Comparison of ENCODE assay signal across 1 cellular context in genomic region chr3:72887723-72888545, GRCh38.
TF ChIP-seq lines count a peak whose summit lies in the region.

A gene with protein sequence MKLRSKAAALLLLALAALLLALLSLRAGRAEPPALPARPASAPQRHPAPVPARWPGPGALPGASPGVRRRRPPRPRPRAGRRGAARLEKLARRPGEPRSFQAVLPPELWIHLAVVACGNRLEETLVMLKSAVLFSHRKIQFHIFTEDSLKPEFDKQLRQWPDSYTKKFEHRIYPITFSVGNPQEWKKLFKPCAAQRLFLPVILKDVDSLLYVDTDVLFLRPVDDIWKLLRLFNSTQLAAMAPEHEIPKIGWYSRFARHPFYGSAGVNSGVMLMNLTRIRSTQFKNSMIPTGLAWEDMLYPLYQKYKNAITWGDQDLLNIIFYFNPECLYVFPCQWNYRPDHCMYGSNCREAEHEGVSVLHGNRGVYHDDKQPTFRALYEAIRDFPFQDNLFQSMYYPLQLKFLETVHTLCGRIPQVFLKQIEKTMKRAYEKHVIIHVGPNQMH (plus strand): TSS chr3:72888046. CDS start chr3:72888234, 188 bp downstream.

TF ChIP-seq in HEK293, 187 proteins besides CTCF, POLR2A, EP300 and RAD21 (continued from another document and continues in another):
- TF ChIP-seq PRDM1 (tag by site-specific recombination; IDR thresholded peaks at IDR 0.05) (no peak), HOXC10 (CRISPR knock-in tag; IDR thresholded peaks at IDR 0.05) (no peak), ZBTB6 (tag by site-specific recombination; IDR thresholded peaks at IDR 0.05) (no peak), ZNF843 (tag by site-specific recombination; IDR thresholded peaks at IDR 0.05) (no peak), ZNF335 (tag by site-specific recombination; conservative IDR thresholded peaks at IDR 0.05) (peak; percentile 94), ZNF548 (tag by site-specific recombination; IDR thresholded peaks at IDR 0.05) (no peak), ZNF830 (tag by site-specific recombination; IDR thresholded peaks at IDR 0.05; ENCODE audit: low read depth) (no peak), PRDM10 (tag by site-specific recombination; IDR thresholded peaks at IDR 0.05) (peak; percentile 66; the same call in 1 of the 2 replicates), SP3 (tag by site-specific recombination; IDR thresholded peaks at IDR 0.05) (no peak), ZNF362 (tag by site-specific recombination; IDR thresholded peaks at IDR 0.05) (no peak), ZNF2 (tag by site-specific recombination; IDR thresholded peaks at IDR 0.05) (no peak; the same call in 1 of the 2 replicates), ZNF585B (tag by site-specific recombination; IDR thresholded peaks at IDR 0.05) (no peak), PBX3 (CRISPR knock-in tag; IDR thresholded peaks at IDR 0.05) (no peak), ZNF768 (tag by site-specific recombination; IDR thresholded peaks at IDR 0.05) (no peak), ZFHX2 (tag by site-specific recombination; conservative IDR thresholded peaks at IDR 0.05) (no peak), KLF8 (tag by site-specific recombination; IDR thresholded peaks at IDR 0.05) (no peak), BCL11B (tag by site-specific recombination; IDR thresholded peaks at IDR 0.05; ENCODE audit: low read depth) (no peak), GFI1B (tag by site-specific recombination; IDR thresholded peaks at IDR 0.05) (no peak), WT1 (tag by site-specific recombination; IDR thresholded peaks at IDR 0.05) (no peak), ZNF626 (tag by site-specific recombination; IDR thresholded peaks at IDR 0.05) (no peak), SCRT2 (tag by site-specific recombination; IDR thresholded peaks at IDR 0.05) (0 out of 2 replicates have a peak, but pooled peaks have one; percentile 59), ZNF248 (tag by site-specific recombination; IDR thresholded peaks at IDR 0.05) (no peak), ZBTB17 (tag by site-specific recombination; IDR thresholded peaks at IDR 0.05) (peak; percentile 89), ZNF148 (tag by site-specific recombination; IDR thresholded peaks at IDR 0.05; ENCODE audit: borderline replicate concordance) (no peak), ZNF155 (tag by site-specific recombination; IDR thresholded peaks at IDR 0.05) (no peak), BCL11A (tag by site-specific recombination; IDR thresholded peaks at IDR 0.05; ENCODE audit: low read depth) (no peak), ZNF416 (tag by site-specific recombination; IDR thresholded peaks at IDR 0.05) (no peak), BCL6B (tag by site-specific recombination; IDR thresholded peaks at IDR 0.05) (no peak), PRDM6 (tag by site-specific recombination; IDR thresholded peaks at IDR 0.05) (no peak), ZNF571 (tag by site-specific recombination; IDR thresholded peaks at IDR 0.05) (no peak), MYNN (tag by site-specific recombination; IDR thresholded peaks at IDR 0.05; ENCODE audit: borderline replicate concordance) (no peak), MEIS1 (CRISPR knock-in tag; IDR thresholded peaks at IDR 0.05; ENCODE audit: borderline replicate concordance) (no peak), ZNF701 (tag by site-specific recombination; IDR thresholded peaks at IDR 0.05) (no peak), ZNF341 (tag by site-specific recombination; IDR thresholded peaks at IDR 0.05; ENCODE audit: low read depth) (peak; percentile 14; the same call in 1 of the 2 replicates), ZNF621 (tag by site-specific recombination; IDR thresholded peaks at IDR 0.05) (no peak), ZNF157 (tag by site-specific recombination; IDR thresholded peaks at IDR 0.05) (no peak), ZNF521 (tag by site-specific recombination; IDR thresholded peaks at IDR 0.05) (no peak), ZNF658 (tag by site-specific recombination; IDR thresholded peaks at IDR 0.05) (no peak), ZNF16 (tag by site-specific recombination; IDR thresholded peaks at IDR 0.05; ENCODE audit: low read depth) (no peak), ZNF785 (tag by site-specific recombination; IDR thresholded peaks at IDR 0.05) (no peak)
- TF ChIP-seq, protein P1, sequence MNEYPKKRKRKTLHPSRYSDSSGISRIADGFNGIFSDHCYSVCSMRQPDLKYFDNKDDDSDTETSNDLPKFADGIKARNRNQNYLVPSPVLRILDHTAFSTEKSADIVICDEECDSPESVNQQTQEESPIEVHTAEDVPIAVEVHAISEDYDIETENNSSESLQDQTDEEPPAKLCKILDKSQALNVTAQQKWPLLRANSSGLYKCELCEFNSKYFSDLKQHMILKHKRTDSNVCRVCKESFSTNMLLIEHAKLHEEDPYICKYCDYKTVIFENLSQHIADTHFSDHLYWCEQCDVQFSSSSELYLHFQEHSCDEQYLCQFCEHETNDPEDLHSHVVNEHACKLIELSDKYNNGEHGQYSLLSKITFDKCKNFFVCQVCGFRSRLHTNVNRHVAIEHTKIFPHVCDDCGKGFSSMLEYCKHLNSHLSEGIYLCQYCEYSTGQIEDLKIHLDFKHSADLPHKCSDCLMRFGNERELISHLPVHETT (tag by site-specific recombination; IDR thresholded peaks at IDR 0.05): 0 out of 2 replicates have a peak, but pooled peaks have one; percentile 28
- TF ChIP-seq, protein P2, sequence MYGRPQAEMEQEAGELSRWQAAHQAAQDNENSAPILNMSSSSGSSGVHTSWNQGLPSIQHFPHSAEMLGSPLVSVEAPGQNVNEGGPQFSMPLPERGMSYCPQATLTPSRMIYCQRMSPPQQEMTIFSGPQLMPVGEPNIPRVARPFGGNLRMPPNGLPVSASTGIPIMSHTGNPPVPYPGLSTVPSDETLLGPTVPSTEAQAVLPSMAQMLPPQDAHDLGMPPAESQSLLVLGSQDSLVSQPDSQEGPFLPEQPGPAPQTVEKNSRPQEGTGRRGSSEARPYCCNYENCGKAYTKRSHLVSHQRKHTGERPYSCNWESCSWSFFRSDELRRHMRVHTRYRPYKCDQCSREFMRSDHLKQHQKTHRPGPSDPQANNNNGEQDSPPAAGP (tag by site-specific recombination; IDR thresholded peaks at IDR 0.05): no peak
- TF ChIP-seq, protein P3, sequence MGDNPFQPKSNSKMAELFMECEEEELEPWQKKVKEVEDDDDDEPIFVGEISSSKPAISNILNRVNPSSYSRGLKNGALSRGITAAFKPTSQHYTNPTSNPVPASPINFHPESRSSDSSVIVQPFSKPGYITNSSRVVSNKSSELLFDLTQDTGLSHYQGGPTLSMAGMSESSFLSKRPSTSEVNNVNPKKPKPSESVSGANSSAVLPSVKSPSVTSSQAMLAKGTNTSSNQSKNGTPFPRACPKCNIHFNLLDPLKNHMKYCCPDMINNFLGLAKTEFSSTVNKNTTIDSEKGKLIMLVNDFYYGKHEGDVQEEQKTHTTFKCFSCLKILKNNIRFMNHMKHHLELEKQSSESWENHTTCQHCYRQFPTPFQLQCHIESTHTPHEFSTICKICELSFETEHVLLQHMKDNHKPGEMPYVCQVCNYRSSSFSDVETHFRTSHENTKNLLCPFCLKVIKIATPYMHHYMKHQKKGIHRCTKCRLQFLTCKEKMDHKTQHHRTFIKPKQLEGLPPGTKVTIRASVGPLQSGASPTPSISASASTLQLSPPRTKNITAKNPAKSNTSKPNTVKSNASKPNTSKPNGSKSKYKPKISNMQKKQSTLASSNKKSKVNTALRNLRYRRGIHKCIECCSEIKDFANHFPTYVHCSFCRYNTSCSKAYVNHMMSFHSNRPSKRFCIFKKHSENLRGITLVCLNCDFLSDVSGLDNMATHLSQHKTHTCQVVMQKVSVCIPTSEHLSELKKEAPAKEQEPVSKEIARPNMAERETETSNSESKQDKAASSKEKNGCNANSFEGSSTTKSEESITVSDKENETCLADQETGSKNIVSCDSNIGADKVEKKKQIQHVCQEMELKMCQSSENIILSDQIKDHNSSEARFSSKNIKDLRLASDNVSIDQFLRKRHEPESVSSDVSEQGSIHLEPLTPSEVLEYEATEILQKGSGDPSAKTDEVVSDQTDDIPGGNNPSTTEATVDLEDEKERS (tag by site-specific recombination; IDR thresholded peaks at IDR 0.05): no peak
